9 cellular contexts compared by ENCODE assay signal in genomic region chr17:41972571-41973411, GRCh38. TPM values are rescaled to one million over a fixed set of nuclear protein-coding genes. Genes with fewer than 3 reads are reported as not detected.
A peak's percentile ranks its signal among the peaks of the same experiment; 100 is the strongest.
DNase-seq lines count a peak whose midpoint lies in the region; ATAC-seq and TF ChIP-seq lines count a peak whose summit lies in the region.
"Had no signal": no experiment of that assay in that cellular context is flagged by ENCODE, and none has a peak within 500 bp of the region (broad histone marks: within the 10 kb centered on the region; RNA-seq: fewer than 3 reads in every experiment).

No MANE protein-coding gene starts in this region.

- no peak for TF ChIP-seq POLR2A in uterus (IDR thresholded peaks at IDR 0.05)

- intact Hi-C loops in uterus (cut with DNase I; ENCODE audit: low total_unique reads): no loop called here

- DNase-seq in stimulated activated naive CD8-positive, alpha-beta T cell treated with anti-CD3 and anti-CD28 coated beads, Interleukin-15, amount 100 ng/mL, for 72 hours: no peak
- DNase-seq in stimulated activated naive CD8-positive, alpha-beta T cell treated with anti-CD3 and anti-CD28 coated beads, Interleukin-15, Interleukin-2, amounts not matched to agents 100 U/mL and 50 U/mL, for 24 hours: no peak
- no peak for DNase-seq in activated naive CD8-positive, alpha-beta T cell treated with anti-CD3 and anti-CD28 coated beads, Interleukin-2, amount 50 U/mL, for 24 hours
- DNase-seq in uterus (no peak), T-helper 1 cell (no peak)

- TF ChIP-seq CTCF in liver (IDR thresholded peaks at IDR 0.05; ENCODE audit: low read depth, low read length, missing input control) (no peak), uterus (IDR thresholded peaks at IDR 0.05) (no peak)

- H3K4me3 Mint-ChIP-seq in stimulated activated naive CD8-positive, alpha-beta T cell treated with anti-CD3 and anti-CD28 coated beads, Interleukin-15, amount 100 ng/mL, for 72 hours: no peak overlapping the region
- no peak overlapping the region for H3K4me3 Mint-ChIP-seq in activated naive CD8-positive, alpha-beta T cell treated with anti-CD3 and anti-CD28 coated beads, Interleukin-2, amount 50 U/mL, for 24 hours

- H3K27ac Mint-ChIP-seq in stimulated activated naive CD8-positive, alpha-beta T cell treated with anti-CD3 and anti-CD28 coated beads, Interleukin-15, amount 100 ng/mL, for 72 hours: peak overlapping the region; percentile 16 to 56
- peak overlapping the region; percentile 35 for H3K27ac Mint-ChIP-seq in activated naive CD8-positive, alpha-beta T cell treated with anti-CD3 and anti-CD28 coated beads, Interleukin-2, amount 50 U/mL, for 24 hours

- H3K4me3 ChIP-seq in liver (ENCODE audit: low read depth in 1 of 3, low read length in 3 of 3) (no peak overlapping the region), uterus (no peak overlapping the region)
- H3K4me3 ChIP-seq: hepatocyte had no signal

- H3K9me3 Mint-ChIP-seq in stimulated activated naive CD8-positive, alpha-beta T cell treated with anti-CD3 and anti-CD28 coated beads, Interleukin-15, amount 100 ng/mL, for 72 hours: no peaks in the 10 kb centered on the region
- H3K9me3 Mint-ChIP-seq in activated naive CD8-positive, alpha-beta T cell treated with anti-CD3 and anti-CD28 coated beads, Interleukin-2, amount 50 U/mL, for 24 hours: no peaks in the 10 kb centered on the region

- no peak for TF ChIP-seq RAD21 in liver (IDR thresholded peaks at IDR 0.05)

- no peaks in the 10 kb centered on the region for H3K9me3 ChIP-seq in liver (ENCODE audit: control insufficient read depth in 4 of 4, low read length in 3 of 4)
- H3K9me3 ChIP-seq in uterus: no peaks in the 10 kb centered on the region

- no peaks in the 10 kb centered on the region for H3K27me3 Mint-ChIP-seq in stimulated activated naive CD8-positive, alpha-beta T cell treated with anti-CD3 and anti-CD28 coated beads, Interleukin-15, amount 100 ng/mL, for 72 hours
- H3K27me3 Mint-ChIP-seq in activated naive CD8-positive, alpha-beta T cell treated with anti-CD3 and anti-CD28 coated beads, Interleukin-2, amount 50 U/mL, for 24 hours: no peaks in the 10 kb centered on the region

- H3K4me1 Mint-ChIP-seq in stimulated activated naive CD8-positive, alpha-beta T cell treated with anti-CD3 and anti-CD28 coated beads, Interleukin-15, amount 100 ng/mL, for 72 hours: peaks cover 50% of the 10 kb centered on the region
- H3K4me1 Mint-ChIP-seq in activated naive CD8-positive, alpha-beta T cell treated with anti-CD3 and anti-CD28 coated beads, Interleukin-2, amount 50 U/mL, for 24 hours: peaks cover 18% of the 10 kb centered on the region

- no peak overlapping the region for H3K9ac ChIP-seq in liver (ENCODE audit: low read depth in 1 of 2, low read length in 2 of 2)

- H3K36me3 Mint-ChIP-seq in activated naive CD8-positive, alpha-beta T cell treated with anti-CD3 and anti-CD28 coated beads, Interleukin-2, amount 50 U/mL, for 24 hours (ENCODE audit: low read depth): peaks cover 50% of the 10 kb centered on the region

- 42% methylated on average over 22 of the region's 22 CpGs for WGBS in liver

- peaks cover 11 to 60% (median 37%) of the 10 kb centered on the region in 4 donors for H3K4me1 ChIP-seq in liver (ENCODE audit: control insufficient read depth in 4 of 4, insufficient read depth in 4 of 4, low read length in 3 of 4)
- H3K4me1 ChIP-seq in uterus: no peaks in the 10 kb centered on the region

- H3K36me3 ChIP-seq in liver (ENCODE audit: control insufficient read depth in 4 of 4, insufficient read depth in 3 of 4, low read depth in 1 of 4, low read length in 3 of 4): peaks cover 7 to 36% (median 30%) of the 10 kb centered on the region in 4 donors
- H3K36me3 ChIP-seq in uterus: no peaks in the 10 kb centered on the region

- peak; percentile 5 for ATAC-seq in stimulated activated naive CD8-positive, alpha-beta T cell treated with anti-CD3 and anti-CD28 coated beads, Interleukin-15, amount 100 ng/mL, for 72 hours
- ATAC-seq in stimulated activated naive CD8-positive, alpha-beta T cell treated with anti-CD3 and anti-CD28 coated beads, Interleukin-15, Interleukin-2, amounts not matched to agents 100 U/mL and 50 U/mL, for 24 hours: no peak
- no peak for ATAC-seq in activated naive CD8-positive, alpha-beta T cell treated with anti-CD3 and anti-CD28 coated beads, Interleukin-2, amount 50 U/mL, for 24 hours
- ATAC-seq in HG02852 (IDR thresholded peaks at IDR 0.05; ENCODE audit: unreplicated experiment) (no peak), HG03571 (IDR thresholded peaks at IDR 0.05; ENCODE audit: unreplicated experiment) (no peak)

- H3K27ac ChIP-seq in liver (ENCODE audit: low read depth in 1 of 2, low read length in 2 of 2) (peak overlapping the region; percentile 40 to 67), uterus (peak overlapping the region; percentile 34 to 43)
- H3K27ac ChIP-seq: hepatocyte had no signal

- H3K27me3 ChIP-seq in liver (ENCODE audit: control insufficient read depth in 4 of 4, insufficient read depth in 4 of 4, low read length in 3 of 4): no peaks in the 10 kb centered on the region
- H3K27me3 ChIP-seq in uterus: no peaks in the 10 kb centered on the region
- H3K27me3 ChIP-seq: hepatocyte had no signal

TF ChIP-seq in liver, 16 proteins besides CTCF, POLR2A, EP300 and RAD21:
- TF ChIP-seq ATF3 (IDR thresholded peaks at IDR 0.05): no peak
- peak in 1 of 2 donors; percentile 3 for TF ChIP-seq HNF4A (conservative IDR thresholded peaks at IDR 0.05)
- peak; percentile 43 for TF ChIP-seq SP1 (IDR thresholded peaks at IDR 0.05)
- TF ChIP-seq GABPA (IDR thresholded peaks at IDR 0.05 in 1 of 2, conservative IDR thresholded peaks at IDR 0.05 in 1 of 2): peak; percentile 43 to 74
- peak; percentile 14 for TF ChIP-seq FOXA1 (IDR thresholded peaks at IDR 0.05)
- TF ChIP-seq JUND (IDR thresholded peaks at IDR 0.05): no peak
- no peak for TF ChIP-seq TAF1 (conservative IDR thresholded peaks at IDR 0.05)
- TF ChIP-seq NR2F2 (IDR thresholded peaks at IDR 0.05): peak; percentile 68
- TF ChIP-seq RXRA (IDR thresholded peaks at IDR 0.05): peak; percentile 71 to 77
- TF ChIP-seq FOXA2 (IDR thresholded peaks at IDR 0.05): peak; percentile 40

RNA-seq across cellular contexts. Expression of gene CNP, which starts 6.2 kb away (rescaled TPM):
- total RNA-seq in liver (10 to 100 TPM; 25.3 to 29.6 TPM), uterus (10 to 100 TPM; 10.2 to 74.7 (median 40.2) TPM)
- 10 to 100 TPM; 30.7 to 38.3 TPM for polyA plus RNA-seq in liver

RNA-seq across cellular contexts. Expression of gene ODAD4, which starts 42.4 kb away (rescaled TPM):
- total RNA-seq in liver: 1 to 10 TPM in 1 of 2 donors, under 1 TPM in 1; 0.25 to 1.0 TPM
- under 1 TPM; 0.07 to 0.21 TPM for polyA plus RNA-seq in liver
- 1 to 10 TPM in 3 of 4 donors, not detected in 1; 1.8 to 3.2 (median 3.2) TPM for total RNA-seq in uterus

RNA-seq across cellular contexts. Expression of gene DNAJC7, which starts 44.4 kb away (rescaled TPM):
- total RNA-seq in liver (10 to 100 TPM; 28.7 to 33.9 TPM), uterus (100 to 1,000 TPM in 1 of 4 donors, 10 to 100 TPM in 3; 25.1 to 107 (median 53.1) TPM)
- polyA plus RNA-seq in liver: 10 to 100 TPM; 29.4 to 31.8 TPM

RNA-seq across cellular contexts. Expression of gene NKIRAS2, which starts 47.1 kb away (rescaled TPM):
- total RNA-seq in liver: 10 to 100 TPM; 17.3 to 17.4 TPM
- polyA plus RNA-seq in liver: 10 to 100 TPM; 16.4 to 20.7 TPM
- total RNA-seq in uterus: 10 to 100 TPM in 3 of 4 donors, 1 to 10 TPM in 1; 2.4 to 35.4 (median 26.8) TPM

RNA-seq across cellular contexts. Expression of gene ACLY, which starts 54.0 kb away (rescaled TPM):
- total RNA-seq in liver: 100 to 1,000 TPM in 1 of 2 donors, 10 to 100 TPM in 1; 55.4 to 133 TPM
- polyA plus RNA-seq in liver: 10 to 100 TPM; 12.1 to 18.8 TPM
- 100 to 1,000 TPM in 1 of 4 donors, 10 to 100 TPM in 3; 30.0 to 108 (median 67.3) TPM for total RNA-seq in uterus
